In genomic region chr12:114863911-114864310, GRCh38 we compare ENCODE assay signal across 1 cellular context.
TF ChIP-seq lines count a peak whose summit lies in the region.

No MANE protein-coding gene starts in this region.

TF ChIP-seq in GM23338, 12 proteins besides CTCF, POLR2A, EP300 and RAD21 (continued from another document):
- TF ChIP-seq ZNF462 (CRISPR knock-in tag; IDR thresholded peaks at IDR 0.05) (no peak), CREB1 (CRISPR knock-in tag; IDR thresholded peaks at IDR 0.05; ENCODE audit: low read depth) (no peak), ETS1 (IDR thresholded peaks at IDR 0.05) (no peak), POLR2AphosphoS5 (IDR thresholded peaks at IDR 0.05; ENCODE audit: low read depth) (no peak), ZNF331 (CRISPR knock-in tag; IDR thresholded peaks at IDR 0.05; ENCODE audit: low read depth) (no peak), JUNB (IDR thresholded peaks at IDR 0.05; ENCODE audit: unreplicated experiment) (no peak)
